19 cellular contexts compared by ENCODE assay signal in genomic region chr9:35499701-35500030, GRCh38.
"Had no signal": no experiment of that assay in that cellular context is flagged by ENCODE, and none has a peak within 500 bp of the region (broad histone marks: within the 10 kb centered on the region; RNA-seq: fewer than 3 reads in every experiment).

No MANE protein-coding gene starts in this region.

- H3K36me3 Mint-ChIP-seq: neural progenitor cell had no signal

- H3K27me3 Mint-ChIP-seq: activated CD4-positive, alpha-beta T cell treated with anti-CD3 and anti-CD28 coated beads, Interleukin-2, amount 10 ng/mL, durations not matched to agents 24 days and 14 days; brain; dendritic cell treated with granulocyte-macrophage colony-stimulating factor and Interleukin-4, amounts not matched to agents 40 ng/mL and 50 ng/mL, for 4 days; stimulated activated naive B cell treated with anti-CD40 and anti-IgM and Interleukin-4, amounts not matched to agents 10 μg/mL and 1 μg/mL and 100 μg/mL, for 72 hours had no signal

- H3K27ac ChIP-seq: neural progenitor cell, ovary had no signal

- H3K36me3 ChIP-seq: esophagus squamous epithelium, neural progenitor cell, ovary had no signal

- ATAC-seq: sciatic nerve; stimulated activated naive B cell treated with anti-CD40 and anti-IgM and Interleukin-4, amounts not matched to agents 10 μg/mL and 1 μg/mL and 100 μg/mL, for 72 hours had no signal

- H3K9me3 Mint-ChIP-seq: dendritic cell treated with granulocyte-macrophage colony-stimulating factor and Interleukin-4, amounts not matched to agents 40 ng/mL and 50 ng/mL, for 4 days had no signal

- H3K4me3 Mint-ChIP-seq: activated CD4-positive, alpha-beta T cell treated with anti-CD3 and anti-CD28 coated beads, Interleukin-2, amount 10 ng/mL, durations not matched to agents 24 days and 14 days; activated CD8-positive, alpha-beta T cell treated with anti-CD3 and anti-CD28 coated beads for 36 hours; activated naive CD8-positive, alpha-beta T cell treated with anti-CD3 and anti-CD28 coated beads, Interleukin-2, amount 10 ng/mL, durations not matched to agents 7 days and 5 days; brain; dendritic cell treated with granulocyte-macrophage colony-stimulating factor and Interleukin-4, amounts not matched to agents 40 ng/mL and 50 ng/mL, for 4 days; neural progenitor cell; stimulated activated naive B cell treated with anti-CD40 and anti-IgM and Interleukin-4, amounts not matched to agents 10 μg/mL and 1 μg/mL and 100 μg/mL, for 72 hours; T-helper 1 cell treated with Interleukin-12 subunit alpha and Interleukin-12 subunit beta and Interleukin-4 antibody, amounts not matched to agents 30 μg/mL and 1 μg/mL, for 36 hours had no signal

- H3K4me1 Mint-ChIP-seq: brain, neural progenitor cell had no signal

- H3K27me3 ChIP-seq: esophagus squamous epithelium, neural progenitor cell, ovary had no signal

- H3K4me3 ChIP-seq: esophagus squamous epithelium, neural progenitor cell, ovary had no signal

- H3K27ac Mint-ChIP-seq: activated CD4-positive, alpha-beta T cell treated with anti-CD3 and anti-CD28 coated beads, Interleukin-2, amount 10 ng/mL, durations not matched to agents 24 days and 14 days; activated naive CD8-positive, alpha-beta T cell treated with anti-CD3 and anti-CD28 coated beads, Interleukin-2, amount 10 ng/mL, durations not matched to agents 7 days and 5 days; activated T-helper 2 cell treated with anti-CD3 and anti-CD28 coated beads, Interferon-gamma antibody, Interleukin-2, Interleukin-4, amounts not matched to agents 10 μg/mL and 5 μg/mL and 100 μg/mL, durations not matched to agents 14 hours and 24 hours and 36 hours; dendritic cell treated with granulocyte-macrophage colony-stimulating factor and Interleukin-4, amounts not matched to agents 40 ng/mL and 50 ng/mL, for 4 days; neural progenitor cell; stimulated activated naive B cell treated with anti-CD40 and anti-IgM and Interleukin-4, amounts not matched to agents 10 μg/mL and 1 μg/mL and 100 μg/mL, for 72 hours; T-helper 1 cell treated with Interleukin-12 subunit alpha and Interleukin-12 subunit beta and Interleukin-4 antibody, amounts not matched to agents 30 μg/mL and 1 μg/mL, for 36 hours had no signal

- DNase-seq: activated CD4-positive, alpha-beta T cell treated with anti-CD3 and anti-CD28 coated beads, Interleukin-2, amount 10 ng/mL, durations not matched to agents 24 days and 14 days; activated naive CD4-positive, alpha-beta T cell treated with Interleukin-2 at 50 U/mL for 16 hours; activated naive CD8-positive, alpha-beta T cell treated with anti-CD3 and anti-CD28 coated beads, Interleukin-2, amount 10 ng/mL, durations not matched to agents 7 days and 5 days; activated T-cell treated with anti-CD3 and anti-CD28 coated beads, Interleukin-2, amount 50 U/mL, for 1 hour; effector CD8-positive, alpha-beta T cell; esophagus squamous epithelium; hippocampal formation; ovary; stimulated activated CD4-positive, alpha-beta T cell treated with anti-CD3 and anti-CD28 coated beads, Interleukin-4, amount 100 ng/mL, for 4 hours; stimulated activated naive B cell treated with anti-CD40 and anti-IgM and Interleukin-4, amounts not matched to agents 10 μg/mL and 1 μg/mL and 100 μg/mL, for 72 hours; substantia nigra; trophoblast cell had no signal

- H3K9me3 ChIP-seq: esophagus squamous epithelium, ovary had no signal

- H3K4me1 ChIP-seq: neural progenitor cell had no signal
